Comparison of ENCODE assay signal across 8 cellular contexts in the genomic region with DNA sequence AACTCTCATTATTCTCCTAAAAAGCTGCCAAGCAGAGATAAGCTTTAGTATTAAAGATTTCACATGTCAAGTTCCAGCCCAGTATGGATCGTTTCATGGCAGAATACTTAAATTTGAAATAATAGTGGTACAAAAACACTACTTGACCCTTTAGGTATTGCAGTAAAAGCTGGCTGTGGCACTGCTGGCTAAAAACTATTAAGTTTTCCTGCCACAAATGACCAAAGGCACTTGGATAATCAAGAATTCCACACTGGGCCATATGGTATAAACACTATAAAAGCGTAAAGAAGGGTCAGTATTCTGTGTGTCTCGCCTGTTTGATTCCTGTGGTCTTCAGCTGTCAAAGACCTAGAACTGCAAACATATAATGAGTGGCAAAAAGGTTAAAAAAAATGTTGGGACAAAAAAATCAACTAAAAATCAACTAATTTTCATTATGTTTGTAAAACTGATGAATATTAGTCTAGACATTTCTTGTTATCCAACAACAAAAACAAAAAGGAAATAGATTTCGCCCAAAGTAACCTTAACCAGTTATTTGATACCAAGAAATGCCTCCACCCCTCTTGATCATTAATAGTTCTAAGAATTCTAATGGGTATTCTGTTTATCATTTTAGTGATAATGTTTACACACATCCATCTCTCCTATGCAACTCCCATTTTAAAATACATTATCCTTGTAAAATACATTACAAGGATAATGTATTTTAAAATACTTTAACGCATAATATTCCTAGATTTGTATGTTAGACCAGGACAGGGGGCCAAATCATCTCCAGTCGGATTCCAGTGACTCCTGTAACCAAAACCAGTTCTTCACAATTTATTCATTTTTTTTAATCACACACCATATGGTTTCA. TPM values are rescaled to one million over a fixed set of nuclear protein-coding genes. Genes with fewer than 3 reads are reported as not detected.
DNase-seq lines count a peak whose midpoint lies in the region; ATAC-seq and TF ChIP-seq lines count a peak whose summit lies in the region.

No MANE protein-coding gene starts in this region.

- no peak for TF ChIP-seq EP300 in ovary (IDR thresholded peaks at IDR 0.05)

- no peak for TF ChIP-seq CTCF in Calu3 (IDR thresholded peaks at IDR 0.05; ENCODE audit: unreplicated experiment)
- TF ChIP-seq CTCF in ovary (IDR thresholded peaks at IDR 0.05): no peak
- no peak for TF ChIP-seq CTCF in GM10266 (IDR thresholded peaks at IDR 0.05; ENCODE audit: control insufficient read depth, insufficient read depth, low read depth, missing control alignments)

- H3K27ac ChIP-seq in ectodermal cell (ENCODE audit: insufficient read depth, low read depth, low read length, poor library complexity, severe bottlenecking) (no peak overlapping the region), ovary (no peak overlapping the region)

- BruUV-seq in Calu3 (replicated peaks; lab: Mats Ljungman, UMichigan): no TSS peak

- H3K4me1 ChIP-seq in ectodermal cell (ENCODE audit: control insufficient read depth, insufficient read depth, low read length): no peaks in the 10 kb centered on the region
- peaks cover 2% of the 10 kb centered on the region for H3K4me1 ChIP-seq in ovary (ENCODE audit: insufficient read depth)

- peak overlapping the region; percentile 93 for H3K27ac Mint-ChIP-seq in Calu3 (ENCODE audit: unreplicated experiment)

- 88 to 93% methylated on average over 6 of the region's 6 CpGs for WGBS in ectodermal cell, 2 experiments
- 85 to 87% (median 86%) methylated on average over 6 of the region's 6 CpGs for WGBS in ovary, 3 donors

- H3K27me3 ChIP-seq in ectodermal cell (ENCODE audit: control insufficient read depth, insufficient read depth, low read length, poor library complexity, severe bottlenecking): no peaks in the 10 kb centered on the region
- H3K27me3 ChIP-seq in ovary: no peaks in the 10 kb centered on the region

- no peaks in the 10 kb centered on the region for H3K27me3 Mint-ChIP-seq in Calu3 (ENCODE audit: unreplicated experiment)

- intact Hi-C loops in Calu3 (cut with micrococcal nuclease; ENCODE audit: unreplicated experiment): loop anchor here (2.0 to 5.0 kb wide), 3 partner anchors 32 to 119 kb away; no protein-coding TSS in a partner anchor
- intact Hi-C loops in ovary (cut with DNase I): loop anchor here in 1 of 4 donors (10.0 kb wide), 1 partner anchor 114 kb away; no protein-coding TSS in a partner anchor

- H3K9me3 Mint-ChIP-seq in Calu3 (ENCODE audit: low read depth, unreplicated experiment): no peaks in the 10 kb centered on the region

- peak overlapping the region; percentile 75 for H3K4me3 Mint-ChIP-seq in Calu3 (ENCODE audit: low read depth, unreplicated experiment)

- no peak for TF ChIP-seq POLR2A in ovary (IDR thresholded peaks at IDR 0.05)

- H3K4me3 ChIP-seq in ectodermal cell (ENCODE audit: insufficient read depth, low read depth, low read length): peak overlapping the region; percentile 73
- peak overlapping the region; percentile 82 for H3K4me3 ChIP-seq in ovary

- H3K36me3 ChIP-seq in ectodermal cell (ENCODE audit: control insufficient read depth, insufficient read depth, low read length) (no peaks in the 10 kb centered on the region), ovary (no peaks in the 10 kb centered on the region)

- CTCF ChIA-PET in Calu3 (lab: Charles Lee): interaction anchor here (0.6 to 5.3 kb wide), 6 partner anchors 9 to 116 kb away, joined by 3 to 46 read pairs (median 3); no protein-coding TSS in a partner anchor

- H3K4me1 Mint-ChIP-seq in Calu3 (ENCODE audit: low read depth, unreplicated experiment): peaks cover 8% of the 10 kb centered on the region

- no peak for ATAC-seq in HG03025 (IDR thresholded peaks at IDR 0.05; ENCODE audit: low FRiP score, unreplicated experiment)

- DNase-seq in Calu3 (no peak), OCI-M1 (lab: John Stamatoyannopoulos, UW) (peak; percentile 41), ovary (no peak), NCI-H187 (lab: John Stamatoyannopoulos, UW) (no peak), GM10266 (ENCODE audit: extremely low spot score) (no peak), CD1c-positive myeloid dendritic cell (ENCODE audit: extremely low spot score) (no peak)

- peaks cover 31% of the 10 kb centered on the region for H3K36me3 Mint-ChIP-seq in Calu3 (ENCODE audit: insufficient read depth, unreplicated experiment)

- H3K9me3 ChIP-seq in ectodermal cell (ENCODE audit: control insufficient read depth, low read length): no peaks in the 10 kb centered on the region
- no peaks in the 10 kb centered on the region for H3K9me3 ChIP-seq in ovary

RNA-seq across cellular contexts. Expression of gene CCDC71L, which starts 2.2 kb away (rescaled TPM):
- 28.1 and 30.9 TPM in 2 replicates for total RNA-seq in Calu3 (2022)
- polyA plus RNA-seq in ectodermal cell (2013, experiment 1 of 4): 20.3 TPM
- 20.5 TPM for polyA plus RNA-seq in ectodermal cell (2013, experiment 2 of 4)
- 18.5 TPM for polyA plus RNA-seq in ectodermal cell (2013, experiment 3 of 4)
- polyA plus RNA-seq in ectodermal cell (2013, experiment 4 of 4): 19.6 TPM
- total RNA-seq in ovary: 10 to 100 TPM in 6 of 7 donors, 1 to 10 TPM in 1; 9.9 to 77.1 (median 24.0) TPM
- polyA plus RNA-seq in ovary: 10 to 100 TPM; 10.9 to 12.1 TPM
